13 cellular contexts compared by ENCODE assay signal in the genomic region with DNA sequence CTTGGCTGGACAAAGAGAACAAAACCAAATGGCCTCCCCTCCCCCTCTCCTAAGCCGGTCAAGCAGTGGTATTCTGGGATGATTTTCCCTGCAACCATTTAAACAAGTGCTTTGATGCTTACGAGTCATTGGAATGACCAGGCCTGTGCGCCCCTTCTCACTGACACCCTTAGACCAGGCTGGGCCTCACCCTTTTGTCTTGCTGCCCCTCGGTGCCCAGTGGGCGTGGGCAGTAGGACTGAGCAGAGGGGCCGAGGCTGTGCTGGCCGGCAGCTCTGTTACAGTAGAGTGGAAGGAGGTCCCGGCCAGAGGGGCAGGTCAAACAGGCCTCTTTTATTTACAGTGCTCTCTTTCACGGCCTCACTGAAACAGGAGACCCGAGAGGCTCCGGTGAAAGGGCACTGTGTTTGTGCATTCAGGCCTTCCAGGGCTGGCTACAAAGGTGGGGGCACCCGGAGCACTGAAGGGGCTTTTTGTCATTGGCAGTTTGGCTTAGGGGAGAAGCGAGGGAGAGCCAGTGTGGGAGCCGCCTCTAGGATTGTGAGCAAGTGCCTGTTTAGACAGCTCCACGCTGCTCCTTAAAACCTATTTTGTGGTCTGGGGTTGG. TPM values are rescaled to one million over a fixed set of nuclear protein-coding genes. Genes with fewer than 3 reads are reported as not detected.
DNase-seq lines count a peak whose midpoint lies in the region; ATAC-seq, FAIRE-seq and TF ChIP-seq lines count a peak whose summit lies in the region.
"Had no signal": no experiment of that assay in that cellular context is flagged by ENCODE, and none has a peak within 500 bp of the region (broad histone marks: within the 10 kb centered on the region; RNA-seq: fewer than 3 reads in every experiment).

No MANE protein-coding gene starts in this region.

- no peaks in the 10 kb centered on the region for H3K9me3 Mint-ChIP-seq in activated T-cell treated with anti-CD3 and anti-CD28 coated beads, Interleukin-2, amount 50 U/mL, for 24 hours
- no peaks in the 10 kb centered on the region for H3K9me3 Mint-ChIP-seq in activated T-cell treated with anti-CD3 and anti-CD28 coated beads, Interleukin-2, amount 50 U/mL, for 72 hours
- no peaks in the 10 kb centered on the region for H3K9me3 Mint-ChIP-seq in type B pancreatic cell
- H3K9me3 Mint-ChIP-seq in activated CD4-positive, alpha-beta T cell treated with anti-CD3 and anti-CD28 coated beads, Interleukin-2, amount 10 ng/mL, durations not matched to agents 7 days and 5 days, result no peaks in the 10 kb centered on the region
- H3K9me3 Mint-ChIP-seq: central memory CD8-positive, alpha-beta T cell had no signal

- POLR2A ChIA-PET in activated CD4-positive, alpha-beta T cell treated with anti-CD3 and anti-CD28 coated beads, Interleukin-2, amount 10 ng/mL, durations not matched to agents 7 days and 5 days (lab: Charles Lee), result no interaction called here

- no peaks in the 10 kb centered on the region for H3K9me3 ChIP-seq in esophagus squamous epithelium
- peaks cover 8% of the 10 kb centered on the region for H3K9me3 ChIP-seq in neuron (ENCODE audit: low read length)
- no peaks in the 10 kb centered on the region for H3K9me3 ChIP-seq in pancreas

- intact Hi-C loops in esophagus squamous epithelium (cut with DNase I) (no loop called here), pancreas (cut with DNase I) (no loop called here)

- no peak for FAIRE-seq in pancreas (lab: Jason Lieb, UNC)
- FAIRE-seq: A204.1 had no signal

- H3K36me3 ChIP-seq in esophagus squamous epithelium, result peaks cover 0 to 61% (median 0%) of the 10 kb centered on the region in 3 donors
- H3K36me3 ChIP-seq in neuron (ENCODE audit: insufficient read depth, low read length), result peaks cover 2% of the 10 kb centered on the region
- H3K36me3 ChIP-seq in pancreas, result peaks cover 0 to 7% (median 2%) of the 10 kb centered on the region in 3 donors

- no peaks in the 10 kb centered on the region for H3K36me3 Mint-ChIP-seq in activated T-cell treated with anti-CD3 and anti-CD28 coated beads, Interleukin-2, amount 50 U/mL, for 24 hours (ENCODE audit: low read depth)
- H3K36me3 Mint-ChIP-seq in activated T-cell treated with anti-CD3 and anti-CD28 coated beads, Interleukin-2, amount 50 U/mL, for 72 hours (ENCODE audit: insufficient read depth in 2 of 2), result no peaks in the 10 kb centered on the region
- H3K36me3 Mint-ChIP-seq in type B pancreatic cell, result no peaks in the 10 kb centered on the region
- no peaks in the 10 kb centered on the region for H3K36me3 Mint-ChIP-seq in activated CD4-positive, alpha-beta T cell treated with anti-CD3 and anti-CD28 coated beads, Interleukin-2, amount 10 ng/mL, durations not matched to agents 7 days and 5 days (ENCODE audit: low read depth)

- no peak for ATAC-seq in activated T-cell treated with anti-CD3 and anti-CD28 coated beads, Interleukin-2, amount 50 U/mL, for 72 hours (replicated peaks in 1 of 2)
- no peak for ATAC-seq in pancreas

- CTCF ChIA-PET in activated CD4-positive, alpha-beta T cell treated with anti-CD3 and anti-CD28 coated beads, Interleukin-2, amount 10 ng/mL, durations not matched to agents 7 days and 5 days (lab: Charles Lee), result no interaction called here

- H3K27ac Mint-ChIP-seq in activated T-cell treated with anti-CD3 and anti-CD28 coated beads, Interleukin-2, amount 50 U/mL, for 24 hours, result peak overlapping the region; percentile 24
- no peak overlapping the region for H3K27ac Mint-ChIP-seq in activated T-cell treated with anti-CD3 and anti-CD28 coated beads, Interleukin-2, amount 50 U/mL, for 72 hours
- H3K27ac Mint-ChIP-seq in type B pancreatic cell, result peak overlapping the region; percentile 84
- no peak overlapping the region for H3K27ac Mint-ChIP-seq in activated CD4-positive, alpha-beta T cell treated with anti-CD3 and anti-CD28 coated beads, Interleukin-2, amount 10 ng/mL, durations not matched to agents 7 days and 5 days

- H3K27ac ChIP-seq in esophagus squamous epithelium (peak overlapping the region in 3 of 4 donors; percentile 26 to 60 (median 56)), pancreas (peak overlapping the region in 2 of 4 donors; percentile 13 to 28)

- no peak overlapping the region for H2AFZ ChIP-seq in neuron (ENCODE audit: low read depth, low read length)

- no peaks in the 10 kb centered on the region for H3K27me3 Mint-ChIP-seq in activated T-cell treated with anti-CD3 and anti-CD28 coated beads, Interleukin-2, amount 50 U/mL, for 24 hours
- no peaks in the 10 kb centered on the region for H3K27me3 Mint-ChIP-seq in activated T-cell treated with anti-CD3 and anti-CD28 coated beads, Interleukin-2, amount 50 U/mL, for 72 hours (ENCODE audit: low read depth)
- H3K27me3 Mint-ChIP-seq in type B pancreatic cell, result peaks cover 40% of the 10 kb centered on the region
- H3K27me3 Mint-ChIP-seq in activated CD4-positive, alpha-beta T cell treated with anti-CD3 and anti-CD28 coated beads, Interleukin-2, amount 10 ng/mL, durations not matched to agents 7 days and 5 days, result peaks cover 3% of the 10 kb centered on the region
- H3K27me3 Mint-ChIP-seq: central memory CD8-positive, alpha-beta T cell had no signal

- 64 to 94% methylated on average over 6 to 10 of the region's 15 CpGs for WGBS in esophagus squamous epithelium, 2 donors
- 70 to 75% methylated on average over 15 of the region's 15 CpGs for WGBS in pancreas, 2 donors

- peaks cover 8% of the 10 kb centered on the region for H3K4me1 Mint-ChIP-seq in activated T-cell treated with anti-CD3 and anti-CD28 coated beads, Interleukin-2, amount 50 U/mL, for 24 hours (ENCODE audit: low read depth)
- peaks cover 13% of the 10 kb centered on the region for H3K4me1 Mint-ChIP-seq in activated T-cell treated with anti-CD3 and anti-CD28 coated beads, Interleukin-2, amount 50 U/mL, for 72 hours (ENCODE audit: low read depth)
- peaks cover 46% of the 10 kb centered on the region for H3K4me1 Mint-ChIP-seq in type B pancreatic cell (ENCODE audit: unreplicated experiment)
- peaks cover 8% of the 10 kb centered on the region for H3K4me1 Mint-ChIP-seq in activated CD4-positive, alpha-beta T cell treated with anti-CD3 and anti-CD28 coated beads, Interleukin-2, amount 10 ng/mL, durations not matched to agents 7 days and 5 days

- H3K4me3 ChIP-seq in esophagus squamous epithelium (peak overlapping the region in 2 of 4 donors; percentile 4 to 40), neuron (ENCODE audit: low read length) (peak overlapping the region; percentile 27), pancreas (no peak overlapping the region)

- no peak overlapping the region for H3K4me3 Mint-ChIP-seq in activated T-cell treated with anti-CD3 and anti-CD28 coated beads, Interleukin-2, amount 50 U/mL, for 24 hours
- H3K4me3 Mint-ChIP-seq in activated T-cell treated with anti-CD3 and anti-CD28 coated beads, Interleukin-2, amount 50 U/mL, for 72 hours, result no peak overlapping the region
- H3K4me3 Mint-ChIP-seq in type B pancreatic cell, result peak overlapping the region; percentile 61
- H3K4me3 Mint-ChIP-seq in activated CD4-positive, alpha-beta T cell treated with anti-CD3 and anti-CD28 coated beads, Interleukin-2, amount 10 ng/mL, durations not matched to agents 7 days and 5 days, result no peak overlapping the region
- H3K4me3 Mint-ChIP-seq: central memory CD8-positive, alpha-beta T cell had no signal

- H3K27me3 ChIP-seq in esophagus squamous epithelium, result no peaks in the 10 kb centered on the region
- H3K27me3 ChIP-seq in neuron (ENCODE audit: insufficient read depth, low read length), result no peaks in the 10 kb centered on the region
- H3K27me3 ChIP-seq in pancreas, result no peaks in the 10 kb centered on the region

- TF ChIP-seq CTCF in esophagus squamous epithelium (IDR thresholded peaks at IDR 0.05), result no peak
- TF ChIP-seq CTCF in type B pancreatic cell (conservative IDR thresholded peaks at IDR 0.05), result no peak
- no peak for TF ChIP-seq CTCF in pancreas (IDR thresholded peaks at IDR 0.05)

- TF ChIP-seq POLR2A in esophagus squamous epithelium (IDR thresholded peaks at IDR 0.05), result no peak

- DNase-seq in activated T-cell treated with anti-CD3 and anti-CD28 coated beads, Interleukin-2, amount 50 U/mL, for 24 hours, result no peak
- no peak for DNase-seq in activated T-cell treated with anti-CD3 and anti-CD28 coated beads, Interleukin-2, amount 50 U/mL, for 72 hours
- DNase-seq in esophagus squamous epithelium (lab: John Stamatoyannopoulos, UW) (no peak), type B pancreatic cell (ENCODE audit: extremely low spot score, unreplicated experiment) (no peak), pancreas (no peak), HUDEP-2 (lab: John Stamatoyannopoulos, UW; ENCODE audit: unreplicated experiment in 76 of 76) (no peak)
- DNase-seq in activated CD4-positive, alpha-beta T cell treated with anti-CD3 and anti-CD28 coated beads, Interleukin-2, amount 10 ng/mL, durations not matched to agents 7 days and 5 days, result no peak
- DNase-seq: kidney glomerular epithelial cell, NCI-H524 treated with DMSO at 0.1 percent for 48 hours, SIG-M5 had no signal

- peaks cover 11 to 92% (median 36%) of the 10 kb centered on the region in 3 donors for H3K4me1 ChIP-seq in esophagus squamous epithelium
- peaks cover 45% of the 10 kb centered on the region for H3K4me1 ChIP-seq in neuron (ENCODE audit: insufficient read depth, low read length)
- peaks cover 33 to 52% (median 52%) of the 10 kb centered on the region in 3 donors for H3K4me1 ChIP-seq in pancreas

RNA-seq across cellular contexts. Expression of a gene that starts 32.4 kb away (rescaled TPM):
- total RNA-seq in activated T-cell treated with anti-CD3 and anti-CD28 coated beads, Interleukin-2, amount 50 U/mL, for 72 hours, result 1 to 10 TPM; 3.3 to 4.0 TPM
- 100 to 1,000 TPM in 1 of 4 donors, 10 to 100 TPM in 3; 10.4 to 137 (median 18.8) TPM for total RNA-seq in esophagus squamous epithelium
- 2.6 and 11.9 TPM in 2 replicates for total RNA-seq in type B pancreatic cell (ENCODE audit: low replicate concordance)
- 10 to 100 TPM in 5 of 6 donors, 1 to 10 TPM in 1; 8.1 to 76.4 (median 47.0) TPM for total RNA-seq in pancreas
- polyA plus RNA-seq in pancreas, result 10 to 100 TPM; 12.0 to 41.3 TPM
- 1 to 10 TPM; 7.4 to 7.6 TPM for total RNA-seq in activated CD4-positive, alpha-beta T cell treated with anti-CD3 and anti-CD28 coated beads, Interleukin-2, amount 10 ng/mL, durations not matched to agents 7 days and 5 days

Comparison
In these comparisons a context has a peak if more than half of its experiments do, and no peak if none do; other contexts are left out.
1. H3K27ac Mint-ChIP-seq: peak in activated T-cell treated with anti-CD3 and anti-CD28 coated beads, Interleukin-2, amount 50 U/mL, for 24 hours (single experiment) and type B pancreatic cell (single experiment); none in activated T-cell treated with anti-CD3 and anti-CD28 coated beads, Interleukin-2, amount 50 U/mL, for 72 hours (single experiment) and activated CD4-positive, alpha-beta T cell treated with anti-CD3 and anti-CD28 coated beads, Interleukin-2, amount 10 ng/mL, durations not matched to agents 7 days and 5 days (single experiment).